In genomic region chr5:112707187-112708179, GRCh38 we compare ENCODE assay signal across 1 cellular context.
TF ChIP-seq lines count a peak whose summit lies in the region.

No MANE protein-coding gene starts in this region.

TF ChIP-seq in K562, 482 proteins besides CTCF, POLR2A, EP300 and RAD21 (continued from another document and continues in another):
- TF ChIP-seq, protein P1, sequence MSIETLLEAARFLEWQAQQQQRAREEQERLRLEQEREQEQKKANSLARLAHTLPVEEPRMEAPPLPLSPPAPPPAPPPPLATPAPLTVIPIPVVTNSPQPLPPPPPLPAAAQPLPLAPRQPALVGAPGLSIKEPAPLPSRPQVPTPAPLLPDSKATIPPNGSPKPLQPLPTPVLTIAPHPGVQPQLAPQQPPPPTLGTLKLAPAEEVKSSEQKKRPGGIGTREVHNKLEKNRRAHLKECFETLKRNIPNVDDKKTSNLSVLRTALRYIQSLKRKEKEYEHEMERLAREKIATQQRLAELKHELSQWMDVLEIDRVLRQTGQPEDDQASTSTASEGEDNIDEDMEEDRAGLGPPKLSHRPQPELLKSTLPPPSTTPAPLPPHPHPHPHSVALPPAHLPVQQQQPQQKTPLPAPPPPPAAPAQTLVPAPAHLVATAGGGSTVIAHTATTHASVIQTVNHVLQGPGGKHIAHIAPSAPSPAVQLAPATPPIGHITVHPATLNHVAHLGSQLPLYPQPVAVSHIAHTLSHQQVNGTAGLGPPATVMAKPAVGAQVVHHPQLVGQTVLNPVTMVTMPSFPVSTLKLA (conservative IDR thresholded peaks at IDR 0.05): peak; percentile 9 to 43; a peak in 3 of 4 replicates
- no peak for TF ChIP-seq CBFB (CRISPR knock-in tag; IDR thresholded peaks at IDR 0.05)
- TF ChIP-seq SIN3B (IDR thresholded peaks at IDR 0.05; ENCODE audit: low read depth): no peak
- TF ChIP-seq SMARCB1 (IDR thresholded peaks at IDR 0.05; ENCODE audit: insufficient read length, low read depth): no peak
- no peak for TF ChIP-seq NFE2L1 (tag; IDR thresholded peaks at IDR 0.05; ENCODE audit: borderline replicate concordance, low read depth)
- TF ChIP-seq LARP7 (IDR thresholded peaks at IDR 0.05): peak; percentile 12; the same call in 1 of the 2 replicates
- TF ChIP-seq, protein P2, sequence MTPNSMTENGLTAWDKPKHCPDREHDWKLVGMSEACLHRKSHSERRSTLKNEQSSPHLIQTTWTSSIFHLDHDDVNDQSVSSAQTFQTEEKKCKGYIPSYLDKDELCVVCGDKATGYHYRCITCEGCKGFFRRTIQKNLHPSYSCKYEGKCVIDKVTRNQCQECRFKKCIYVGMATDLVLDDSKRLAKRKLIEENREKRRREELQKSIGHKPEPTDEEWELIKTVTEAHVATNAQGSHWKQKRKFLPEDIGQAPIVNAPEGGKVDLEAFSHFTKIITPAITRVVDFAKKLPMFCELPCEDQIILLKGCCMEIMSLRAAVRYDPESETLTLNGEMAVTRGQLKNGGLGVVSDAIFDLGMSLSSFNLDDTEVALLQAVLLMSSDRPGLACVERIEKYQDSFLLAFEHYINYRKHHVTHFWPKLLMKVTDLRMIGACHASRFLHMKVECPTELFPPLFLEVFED (CRISPR knock-in tag; conservative IDR thresholded peaks at IDR 0.05): no peak
- no peak for TF ChIP-seq GATAD2B (IDR thresholded peaks at IDR 0.05; ENCODE audit: borderline replicate concordance)
- TF ChIP-seq GTF2F1 (IDR thresholded peaks at IDR 0.05; ENCODE audit: low read depth, low read length): no peak
- TF ChIP-seq SIX5 (IDR thresholded peaks at IDR 0.05; ENCODE audit: borderline replicate concordance in 1 of 2, insufficient read depth in 1 of 2, low read depth in 1 of 2, low read length in 2 of 2): no peak
- TF ChIP-seq, protein P3, sequence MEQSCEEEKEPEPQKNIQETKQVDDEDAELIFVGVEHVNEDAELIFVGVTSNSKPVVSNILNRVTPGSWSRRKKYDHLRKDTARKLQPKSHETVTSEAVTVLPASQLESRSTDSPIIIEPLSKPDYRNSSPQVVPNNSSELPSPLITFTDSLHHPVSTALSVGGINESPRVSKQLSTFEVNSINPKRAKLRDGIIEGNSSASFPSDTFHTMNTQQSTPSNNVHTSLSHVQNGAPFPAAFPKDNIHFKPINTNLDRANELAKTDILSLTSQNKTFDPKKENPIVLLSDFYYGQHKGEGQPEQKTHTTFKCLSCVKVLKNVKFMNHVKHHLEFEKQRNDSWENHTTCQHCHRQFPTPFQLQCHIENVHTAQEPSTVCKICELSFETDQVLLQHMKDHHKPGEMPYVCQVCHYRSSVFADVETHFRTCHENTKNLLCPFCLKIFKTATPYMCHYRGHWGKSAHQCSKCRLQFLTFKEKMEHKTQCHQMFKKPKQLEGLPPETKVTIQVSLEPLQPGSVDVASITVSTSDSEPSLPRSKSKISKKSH (CRISPR knock-in tag; IDR thresholded peaks at IDR 0.05): no peak
- TF ChIP-seq, protein P4, sequence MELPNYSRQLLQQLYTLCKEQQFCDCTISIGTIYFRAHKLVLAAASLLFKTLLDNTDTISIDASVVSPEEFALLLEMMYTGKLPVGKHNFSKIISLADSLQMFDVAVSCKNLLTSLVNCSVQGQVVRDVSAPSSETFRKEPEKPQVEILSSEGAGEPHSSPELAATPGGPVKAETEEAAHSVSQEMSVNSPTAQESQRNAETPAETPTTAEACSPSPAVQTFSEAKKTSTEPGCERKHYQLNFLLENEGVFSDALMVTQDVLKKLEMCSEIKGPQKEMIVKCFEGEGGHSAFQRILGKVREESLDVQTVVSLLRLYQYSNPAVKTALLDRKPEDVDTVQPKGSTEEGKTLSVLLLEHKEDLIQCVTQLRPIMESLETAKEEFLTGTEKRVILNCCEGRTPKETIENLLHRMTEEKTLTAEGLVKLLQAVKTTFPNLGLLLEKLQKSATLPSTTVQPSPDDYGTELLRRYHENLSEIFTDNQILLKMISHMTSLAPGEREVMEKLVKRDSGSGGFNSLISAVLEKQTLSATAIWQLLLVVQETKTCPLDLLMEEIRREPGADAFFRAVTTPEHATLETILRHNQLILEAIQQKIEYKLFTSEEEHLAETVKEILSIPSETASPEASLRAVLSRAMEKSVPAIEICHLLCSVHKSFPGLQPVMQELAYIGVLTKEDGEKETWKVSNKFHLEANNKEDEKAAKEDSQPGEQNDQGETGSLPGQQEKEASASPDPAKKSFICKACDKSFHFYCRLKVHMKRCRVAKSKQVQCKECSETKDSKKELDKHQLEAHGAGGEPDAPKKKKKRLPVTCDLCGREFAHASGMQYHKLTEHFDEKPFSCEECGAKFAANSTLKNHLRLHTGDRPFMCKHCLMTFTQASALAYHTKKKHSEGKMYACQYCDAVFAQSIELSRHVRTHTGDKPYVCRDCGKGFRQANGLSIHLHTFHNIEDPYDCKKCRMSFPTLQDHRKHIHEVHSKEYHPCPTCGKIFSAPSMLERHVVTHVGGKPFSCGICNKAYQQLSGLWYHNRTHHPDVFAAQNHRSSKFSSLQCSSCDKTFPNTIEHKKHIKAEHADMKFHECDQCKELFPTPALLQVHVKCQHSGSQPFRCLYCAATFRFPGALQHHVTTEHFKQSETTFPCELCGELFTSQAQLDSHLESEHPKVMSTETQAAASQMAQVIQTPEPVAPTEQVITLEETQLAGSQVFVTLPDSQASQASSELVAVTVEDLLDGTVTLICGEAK (IDR thresholded peaks at IDR 0.05): no peak
- TF ChIP-seq, protein P4 (CRISPR knock-in tag; IDR thresholded peaks at IDR 0.05): no peak
- TF ChIP-seq, protein P5, sequence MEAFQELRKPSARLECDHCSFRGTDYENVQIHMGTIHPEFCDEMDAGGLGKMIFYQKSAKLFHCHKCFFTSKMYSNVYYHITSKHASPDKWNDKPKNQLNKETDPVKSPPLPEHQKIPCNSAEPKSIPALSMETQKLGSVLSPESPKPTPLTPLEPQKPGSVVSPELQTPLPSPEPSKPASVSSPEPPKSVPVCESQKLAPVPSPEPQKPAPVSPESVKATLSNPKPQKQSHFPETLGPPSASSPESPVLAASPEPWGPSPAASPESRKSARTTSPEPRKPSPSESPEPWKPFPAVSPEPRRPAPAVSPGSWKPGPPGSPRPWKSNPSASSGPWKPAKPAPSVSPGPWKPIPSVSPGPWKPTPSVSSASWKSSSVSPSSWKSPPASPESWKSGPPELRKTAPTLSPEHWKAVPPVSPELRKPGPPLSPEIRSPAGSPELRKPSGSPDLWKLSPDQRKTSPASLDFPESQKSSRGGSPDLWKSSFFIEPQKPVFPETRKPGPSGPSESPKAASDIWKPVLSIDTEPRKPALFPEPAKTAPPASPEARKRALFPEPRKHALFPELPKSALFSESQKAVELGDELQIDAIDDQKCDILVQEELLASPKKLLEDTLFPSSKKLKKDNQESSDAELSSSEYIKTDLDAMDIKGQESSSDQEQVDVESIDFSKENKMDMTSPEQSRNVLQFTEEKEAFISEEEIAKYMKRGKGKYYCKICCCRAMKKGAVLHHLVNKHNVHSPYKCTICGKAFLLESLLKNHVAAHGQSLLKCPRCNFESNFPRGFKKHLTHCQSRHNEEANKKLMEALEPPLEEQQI (IDR thresholded peaks at IDR 0.05): no peak
- peak; percentile 60 for TF ChIP-seq BHLHE40 (IDR thresholded peaks at IDR 0.05; ENCODE audit: low read length)
- peak; percentile 35 to 55 for TF ChIP-seq E2F6 (IDR thresholded peaks at IDR 0.05; ENCODE audit: borderline replicate concordance in 1 of 2, extremely low read depth in 1 of 2, insufficient read depth in 1 of 2, insufficient read length in 1 of 2, low read depth in 1 of 2, low read length in 1 of 2, poor library complexity in 1 of 2, severe bottlenecking in 1 of 2)
- no peak for TF ChIP-seq ETS2 (tag; IDR thresholded peaks at IDR 0.05; ENCODE audit: borderline replicate concordance, poor library complexity, severe bottlenecking)
- TF ChIP-seq BRD9 (IDR thresholded peaks at IDR 0.05; ENCODE audit: low read depth, partially characterized antibody): no peak
- 0 out of 2 replicates have a peak, but pooled peaks have one; percentile 8 for TF ChIP-seq E2F3 (CRISPR knock-in tag; IDR thresholded peaks at IDR 0.05)
- peak; percentile 92 for TF ChIP-seq RBFOX2 (IDR thresholded peaks at IDR 0.05; ENCODE audit: low read depth, low read length)
- no peak for TF ChIP-seq NFE2 (IDR thresholded peaks at IDR 0.05; ENCODE audit: low read depth)
- no peak; the same call in 1 of the 2 replicates for TF ChIP-seq MBD2 (IDR thresholded peaks at IDR 0.05; ENCODE audit: borderline replicate concordance, low read depth)
- TF ChIP-seq HCFC1 (IDR thresholded peaks at IDR 0.05; ENCODE audit: low read depth, low read length): peak; percentile 50; the same call in 1 of the 2 replicates
- TF ChIP-seq SRF (CRISPR knock-in tag; IDR thresholded peaks at IDR 0.05): peak in 1 of 2 experiments; percentile 14; a peak in 1 of 4 replicates
- TF ChIP-seq ZNF592 (IDR thresholded peaks at IDR 0.05): peak; percentile 89
- TF ChIP-seq ZZZ3 (IDR thresholded peaks at IDR 0.05): no peak
- peak; percentile 98 for TF ChIP-seq MEIS2 (IDR thresholded peaks at IDR 0.05; ENCODE audit: partially characterized antibody)
- no peak for TF ChIP-seq XRCC3 (IDR thresholded peaks at IDR 0.05)
- no peak for TF ChIP-seq PTTG1 (tag; IDR thresholded peaks at IDR 0.05; ENCODE audit: low read depth)
- no peak for TF ChIP-seq CREB1 (IDR thresholded peaks at IDR 0.05)
- no peak for TF ChIP-seq CREB1 (CRISPR knock-in tag; IDR thresholded peaks at IDR 0.05)
- 0 out of 2 replicates have a peak, but pooled peaks have one; percentile 33 for TF ChIP-seq RNF2 (IDR thresholded peaks at IDR 0.05)
- TF ChIP-seq, protein P6, sequence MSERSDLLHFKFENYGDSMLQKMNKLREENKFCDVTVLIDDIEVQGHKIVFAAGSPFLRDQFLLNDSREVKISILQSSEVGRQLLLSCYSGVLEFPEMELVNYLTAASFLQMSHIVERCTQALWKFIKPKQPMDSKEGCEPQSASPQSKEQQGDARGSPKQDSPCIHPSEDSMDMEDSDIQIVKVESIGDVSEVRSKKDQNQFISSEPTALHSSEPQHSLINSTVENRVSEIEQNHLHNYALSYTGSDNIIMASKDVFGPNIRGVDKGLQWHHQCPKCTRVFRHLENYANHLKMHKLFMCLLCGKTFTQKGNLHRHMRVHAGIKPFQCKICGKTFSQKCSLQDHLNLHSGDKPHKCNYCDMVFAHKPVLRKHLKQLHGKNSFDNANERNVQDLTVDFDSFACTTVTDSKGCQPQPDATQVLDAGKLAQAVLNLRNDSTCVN (CRISPR knock-in tag; IDR thresholded peaks at IDR 0.05): no peak
- peak; percentile 83 for TF ChIP-seq GABPB1 (CRISPR knock-in tag; IDR thresholded peaks at IDR 0.05)
- TF ChIP-seq ZNF232 (CRISPR knock-in tag; IDR thresholded peaks at IDR 0.05): 0 out of 2 replicates have a peak, but pooled peaks have one; percentile 47
- TF ChIP-seq SAFB (IDR thresholded peaks at IDR 0.05; ENCODE audit: borderline replicate concordance, low read depth, low read length): no peak
- TF ChIP-seq ZNF507 (tag; conservative IDR thresholded peaks at IDR 0.05): no peak
- no peak for TF ChIP-seq ZNF316 (IDR thresholded peaks at IDR 0.05)
